In genomic region chr16:81652798-81653505, GRCh38 we compare ENCODE assay signal across 10 cellular contexts.
DNase-seq lines count a peak whose midpoint lies in the region; ATAC-seq, FAIRE-seq and TF ChIP-seq lines count a peak whose summit lies in the region.
"Had no signal": no experiment of that assay in that cellular context is flagged by ENCODE, and none has a peak within 500 bp of the region (broad histone marks: within the 10 kb centered on the region; RNA-seq: fewer than 3 reads in every experiment).

No MANE protein-coding gene starts in this region.

- no peak overlapping the region for H3K27ac ChIP-seq in pancreas

- H3K27me3 Mint-ChIP-seq in mesothelial cell of epicardium (ENCODE audit: low read depth), result no peaks in the 10 kb centered on the region
- H3K27me3 Mint-ChIP-seq: activated naive CD8-positive, alpha-beta T cell treated with anti-CD3 and anti-CD28 coated beads, Interleukin-2, amount 10 ng/mL, durations not matched to agents 7 days and 5 days had no signal

- DNase-seq in NCI-H748 (lab: John Stamatoyannopoulos, UW; ENCODE audit: unreplicated experiment), result peak; percentile 95
- peak in 1 of 6 donors; percentile 35 for DNase-seq in pancreas
- DNase-seq in HPDE6-E6E7 (ENCODE audit: extremely low spot score), result no peak
- no peak for DNase-seq in middle frontal gyrus (ENCODE audit: extremely low spot score, low spot score)
- no peak for DNase-seq in NAMALWA (ENCODE audit: low spot score)
- DNase-seq in mesothelial cell of epicardium (ENCODE audit: low spot score in 2 of 2, unreplicated experiment in 2 of 2), result no peak
- DNase-seq: activated naive CD8-positive, alpha-beta T cell treated with anti-CD3 and anti-CD28 coated beads, Interleukin-2, amount 10 ng/mL, durations not matched to agents 7 days and 5 days had no signal

- no peaks in the 10 kb centered on the region for H3K36me3 ChIP-seq in pancreas

- H3K4me3 Mint-ChIP-seq in mesothelial cell of epicardium, result no peak overlapping the region
- H3K4me3 Mint-ChIP-seq: activated naive CD8-positive, alpha-beta T cell treated with anti-CD3 and anti-CD28 coated beads, Interleukin-2, amount 10 ng/mL, durations not matched to agents 7 days and 5 days had no signal

- peaks cover 23% of the 10 kb centered on the region for H3K4me1 Mint-ChIP-seq in mesothelial cell of epicardium

- no peak overlapping the region for H3K27ac Mint-ChIP-seq in mesothelial cell of epicardium
- H3K27ac Mint-ChIP-seq: activated naive CD8-positive, alpha-beta T cell treated with anti-CD3 and anti-CD28 coated beads, Interleukin-2, amount 10 ng/mL, durations not matched to agents 7 days and 5 days had no signal

- peak; percentile 42 for ATAC-seq in GM18520 (IDR thresholded peaks at IDR 0.05; ENCODE audit: unreplicated experiment)
- ATAC-seq in HG03066 (IDR thresholded peaks at IDR 0.05; ENCODE audit: low read depth, unreplicated experiment), result peak; percentile 71
- peak; percentile 10 to 43 (median 16) for ATAC-seq in pancreas

- H3K9me3 Mint-ChIP-seq in mesothelial cell of epicardium, result no peaks in the 10 kb centered on the region
- H3K9me3 Mint-ChIP-seq: activated naive CD8-positive, alpha-beta T cell treated with anti-CD3 and anti-CD28 coated beads, Interleukin-2, amount 10 ng/mL, durations not matched to agents 7 days and 5 days had no signal

- intact Hi-C loops in pancreas (cut with DNase I), result no loop called here

- no peaks in the 10 kb centered on the region for H3K9me3 ChIP-seq in pancreas
- H3K9me3 ChIP-seq: HAP-1 had no signal

- 82 to 88% methylated on average over 21 of the region's 21 CpGs for WGBS in pancreas, 2 donors

- no peaks in the 10 kb centered on the region for H3K27me3 ChIP-seq in pancreas

- no peak overlapping the region for H3K4me3 ChIP-seq in pancreas
- H3K4me3 ChIP-seq: HAP-1 had no signal

- no peak for TF ChIP-seq CTCF in pancreas (IDR thresholded peaks at IDR 0.05)
- TF ChIP-seq CTCF in mesothelial cell of epicardium (IDR thresholded peaks at IDR 0.05; ENCODE audit: unreplicated experiment), result no peak

- peaks cover 15% of the 10 kb centered on the region for H3K36me3 Mint-ChIP-seq in mesothelial cell of epicardium

- FAIRE-seq in pancreas (lab: Jason Lieb, UNC), result no peak

- no peaks in the 10 kb centered on the region for H3K4me1 ChIP-seq in pancreas
- H3K4me1 ChIP-seq: HAP-1 had no signal

Comparison
In these comparisons a context has a peak if more than half of its experiments do, and no peak if none do; other contexts are left out.
1. ATAC-seq: peak in every context shown above with its lines; median percentile 71 in HG03066; 42 in GM18520; 16 in pancreas.